In genomic region chr1:1115830-1116700, GRCh38 we compare ENCODE assay signal across 8 cellular contexts.
DNase-seq lines count a peak whose midpoint lies in the region; ATAC-seq and TF ChIP-seq lines count a peak whose summit lies in the region.

C1orf159 (minus strand) TSS chr1:1116089; CDS start chr1:1091543, 24,546 bp downstream.

- TF ChIP-seq CTCF in epithelial cell of esophagus (IDR thresholded peaks at IDR 0.05; ENCODE audit: insufficient read depth, low read depth, low read length, missing control alignments), result no peak

- H3K4me3 ChIP-seq in epithelial cell of esophagus (ENCODE audit: low read length), result peak within 1 kb of the TSS; percentile 58

- ATAC-seq in GM21526 (IDR thresholded peaks at IDR 0.05; ENCODE audit: low FRiP score, unreplicated experiment), result peak; percentile 86

- DNase-seq in D341Med (ENCODE audit: low spot score) (peak; percentile 96), HuH-7.5 (ENCODE audit: low spot score) (peak; percentile 96), OCI-M1 (lab: John Stamatoyannopoulos, UW) (peak; percentile 100), activated T-cell treated with anti-CD3 and anti-CD28 coated beads for 1 hour (ENCODE audit: low read depth) (peak; percentile 98), epithelial cell of esophagus (ENCODE audit: low read depth) (peak; percentile 98), middle frontal gyrus (ENCODE audit: extremely low spot score, low spot score) (peak; percentile 95)
- DNase-seq in stimulated activated CD8-positive, alpha-beta memory T cell treated with anti-CD3 and anti-CD28 coated beads, Interleukin-2, amount 100 ng/mL, for 1 hour (ENCODE audit: low read depth in 2 of 2), result peak; percentile 97

Comparison
In these comparisons a context has a peak if more than half of its experiments do, and no peak if none do; other contexts are left out.
1. Peak in every context shown above with its lines: DNase-seq, ATAC-seq and H3K4me3 ChIP-seq.